ENCODE assay signal across 8 cellular contexts in the genomic region with DNA sequence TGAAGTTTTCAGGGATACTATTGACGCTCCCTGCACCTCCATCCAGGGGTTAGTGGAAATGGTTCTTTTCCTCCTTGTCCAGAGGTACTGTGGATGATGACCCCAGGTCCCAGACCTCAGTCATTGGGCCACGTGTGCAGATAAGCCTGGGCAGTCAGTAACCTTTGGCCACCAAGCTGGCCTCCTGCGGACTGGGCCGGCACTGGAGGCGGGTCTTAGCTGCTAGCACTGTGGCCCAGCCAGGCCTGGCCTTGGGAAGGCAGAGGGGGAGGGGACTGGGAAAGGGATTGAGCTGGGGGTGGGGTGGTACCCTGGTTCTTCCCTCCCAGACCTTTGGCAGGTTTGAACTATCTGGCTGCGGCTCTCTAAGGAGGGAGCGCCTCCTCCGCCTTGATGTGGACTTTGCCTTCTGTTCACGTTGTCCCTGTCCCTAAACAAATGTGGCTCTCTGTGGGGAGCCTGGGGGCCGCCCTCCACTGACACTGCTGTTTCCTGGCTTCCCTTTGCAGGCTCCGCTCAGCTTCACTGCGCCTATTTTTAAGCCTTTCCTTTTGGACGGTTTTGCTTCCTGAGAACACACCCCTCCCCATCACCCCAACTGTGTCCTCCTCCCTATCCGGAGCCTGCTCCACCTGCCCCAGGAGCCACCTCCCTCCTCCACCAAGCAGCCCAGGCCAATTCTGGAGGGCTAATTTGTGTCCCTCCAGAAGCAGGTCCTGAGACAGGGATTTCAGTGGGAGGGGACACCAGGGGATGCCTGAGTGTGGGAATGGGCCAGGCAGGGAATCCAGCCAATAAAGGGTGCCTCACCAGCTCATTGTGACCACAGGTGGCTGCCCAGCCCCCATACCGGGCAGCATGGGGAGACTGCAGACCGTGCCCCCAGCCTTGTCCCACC.
DNase-seq lines count a peak whose midpoint lies in the region; ATAC-seq lines count a peak whose summit lies in the region.

No MANE protein-coding gene starts in this region.

- H3K36me3 Mint-ChIP-seq in T-cell = peaks cover 6% of the 10 kb centered on the region

- POLR2A ChIA-PET in T-cell (lab: Charles Lee) = interaction anchor here in 1 of 2 donors (0.5 kb wide), 1 partner anchor 21 kb away, joined by 5 read pairs; no protein-coding TSS in a partner anchor

- intact Hi-C loops in posterior vena cava (cut with DNase I) = no loop called here

- no peaks in the 10 kb centered on the region for H3K27me3 Mint-ChIP-seq in T-cell

- peak overlapping the region in 2 of 3 donors; percentile 62 to 86 for H3K4me3 Mint-ChIP-seq in T-cell

- H3K27ac Mint-ChIP-seq in T-cell = peak overlapping the region; percentile 93 to 96

- H3K4me1 Mint-ChIP-seq in T-cell = peaks cover 84 to 86% (median 86%) of the 10 kb centered on the region in 3 donors

- DNase-seq in EH (ENCODE audit: low read depth) = peak; percentile 64
- DNase-seq in T-cell = no peak
- DNase-seq in globus pallidus (ENCODE audit: low spot score) = peak; percentile 35
- DNase-seq in posterior vena cava (ENCODE audit: low spot score) = peak; percentile 90
- no peak for DNase-seq in GM19238 (ENCODE audit: insufficient read length, low spot score)
- no peak for DNase-seq in activated effector memory CD4-positive, alpha-beta T cell treated with anti-CD3 and anti-CD28 coated beads, Interleukin-2, amount 50 U/mL, for 16 hours

- H3K9me3 Mint-ChIP-seq in T-cell = no peaks in the 10 kb centered on the region

- CTCF ChIA-PET in T-cell (lab: Charles Lee) = interaction anchor here in 1 of 2 donors (0.6 kb wide), 1 partner anchor 1965 kb away, joined by 10 read pairs; no protein-coding TSS in a partner anchor

- ATAC-seq in T-cell (replicated peaks in 1 of 4) (no peak), GM19463 (IDR thresholded peaks at IDR 0.05; ENCODE audit: unreplicated experiment) (no peak), GM19324 (IDR thresholded peaks at IDR 0.05; ENCODE audit: low FRiP score, unreplicated experiment) (no peak)

Comparison
In these comparisons a context has a peak if more than half of its experiments do, and no peak if none do; other contexts are left out.
1. DNase-seq: peak in EH (single experiment), globus pallidus (single experiment) and posterior vena cava (single experiment); none in T-cell (0 of 34), GM19238 (single experiment) and activated effector memory CD4-positive, alpha-beta T cell treated with anti-CD3 and anti-CD28 coated beads, Interleukin-2, amount 50 U/mL, for 16 hours (single experiment).